1 cellular context compared by ENCODE assay signal in the genomic region with DNA sequence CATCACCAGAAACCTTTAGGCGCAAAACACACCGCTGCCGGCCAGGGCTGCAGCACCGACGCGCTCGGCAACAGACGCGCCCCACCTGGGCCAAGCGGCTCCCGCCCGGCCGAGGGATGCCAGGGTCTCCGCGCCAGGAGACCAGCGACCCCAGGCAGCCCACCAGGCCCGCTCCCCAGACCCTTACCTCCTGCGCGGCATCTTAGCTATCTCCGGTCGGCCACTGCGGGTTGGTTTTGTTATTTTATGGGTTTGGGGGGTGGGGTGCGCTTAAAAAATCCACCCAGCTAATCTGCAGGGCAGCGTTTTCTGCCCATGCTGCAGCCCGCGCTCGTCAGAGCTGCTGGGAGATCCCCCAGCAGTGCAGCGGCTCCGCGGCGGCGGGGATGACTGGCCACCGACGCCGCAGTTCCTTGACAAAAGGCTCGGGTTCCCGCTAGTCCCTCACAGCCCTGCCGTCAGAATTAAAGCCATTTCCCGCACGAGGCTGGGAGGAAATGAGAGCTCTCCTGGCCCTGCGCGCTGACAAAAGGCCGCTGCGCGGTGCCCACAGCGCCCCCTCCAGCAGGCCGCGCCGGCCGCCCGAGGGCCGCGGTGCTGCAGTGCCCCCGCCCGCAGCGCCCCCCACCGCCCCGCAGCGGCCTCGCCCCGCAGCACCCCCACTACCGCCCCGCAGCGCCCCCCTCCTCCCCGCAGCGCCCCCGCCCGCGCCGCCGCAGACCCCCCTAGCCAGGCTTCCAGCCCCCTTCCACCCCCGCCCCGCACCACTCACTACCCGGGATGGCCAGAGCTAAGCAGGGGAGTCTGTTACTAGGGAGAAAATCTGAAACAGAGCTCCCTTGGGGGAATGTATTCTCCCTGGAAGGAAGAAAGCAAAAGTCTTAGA.
TF ChIP-seq lines count a peak whose summit lies in the region.

A gene with protein sequence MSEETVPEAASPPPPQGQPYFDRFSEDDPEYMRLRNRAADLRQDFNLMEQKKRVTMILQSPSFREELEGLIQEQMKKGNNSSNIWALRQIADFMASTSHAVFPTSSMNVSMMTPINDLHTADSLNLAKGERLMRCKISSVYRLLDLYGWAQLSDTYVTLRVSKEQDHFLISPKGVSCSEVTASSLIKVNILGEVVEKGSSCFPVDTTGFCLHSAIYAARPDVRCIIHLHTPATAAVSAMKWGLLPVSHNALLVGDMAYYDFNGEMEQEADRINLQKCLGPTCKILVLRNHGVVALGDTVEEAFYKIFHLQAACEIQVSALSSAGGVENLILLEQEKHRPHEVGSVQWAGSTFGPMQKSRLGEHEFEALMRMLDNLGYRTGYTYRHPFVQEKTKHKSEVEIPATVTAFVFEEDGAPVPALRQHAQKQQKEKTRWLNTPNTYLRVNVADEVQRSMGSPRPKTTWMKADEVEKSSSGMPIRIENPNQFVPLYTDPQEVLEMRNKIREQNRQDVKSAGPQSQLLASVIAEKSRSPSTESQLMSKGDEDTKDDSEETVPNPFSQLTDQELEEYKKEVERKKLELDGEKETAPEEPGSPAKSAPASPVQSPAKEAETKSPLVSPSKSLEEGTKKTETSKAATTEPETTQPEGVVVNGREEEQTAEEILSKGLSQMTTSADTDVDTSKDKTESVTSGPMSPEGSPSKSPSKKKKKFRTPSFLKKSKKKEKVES (minus strand): TSS at position 502 of the 886 bp plus-strand sequence. CDS start 61,792 bp downstream, outside the sequence.

TF ChIP-seq in K562, 482 proteins besides CTCF, POLR2A, EP300 and RAD21 (continued from another document and continues in another):
- TF ChIP-seq, protein P1, sequence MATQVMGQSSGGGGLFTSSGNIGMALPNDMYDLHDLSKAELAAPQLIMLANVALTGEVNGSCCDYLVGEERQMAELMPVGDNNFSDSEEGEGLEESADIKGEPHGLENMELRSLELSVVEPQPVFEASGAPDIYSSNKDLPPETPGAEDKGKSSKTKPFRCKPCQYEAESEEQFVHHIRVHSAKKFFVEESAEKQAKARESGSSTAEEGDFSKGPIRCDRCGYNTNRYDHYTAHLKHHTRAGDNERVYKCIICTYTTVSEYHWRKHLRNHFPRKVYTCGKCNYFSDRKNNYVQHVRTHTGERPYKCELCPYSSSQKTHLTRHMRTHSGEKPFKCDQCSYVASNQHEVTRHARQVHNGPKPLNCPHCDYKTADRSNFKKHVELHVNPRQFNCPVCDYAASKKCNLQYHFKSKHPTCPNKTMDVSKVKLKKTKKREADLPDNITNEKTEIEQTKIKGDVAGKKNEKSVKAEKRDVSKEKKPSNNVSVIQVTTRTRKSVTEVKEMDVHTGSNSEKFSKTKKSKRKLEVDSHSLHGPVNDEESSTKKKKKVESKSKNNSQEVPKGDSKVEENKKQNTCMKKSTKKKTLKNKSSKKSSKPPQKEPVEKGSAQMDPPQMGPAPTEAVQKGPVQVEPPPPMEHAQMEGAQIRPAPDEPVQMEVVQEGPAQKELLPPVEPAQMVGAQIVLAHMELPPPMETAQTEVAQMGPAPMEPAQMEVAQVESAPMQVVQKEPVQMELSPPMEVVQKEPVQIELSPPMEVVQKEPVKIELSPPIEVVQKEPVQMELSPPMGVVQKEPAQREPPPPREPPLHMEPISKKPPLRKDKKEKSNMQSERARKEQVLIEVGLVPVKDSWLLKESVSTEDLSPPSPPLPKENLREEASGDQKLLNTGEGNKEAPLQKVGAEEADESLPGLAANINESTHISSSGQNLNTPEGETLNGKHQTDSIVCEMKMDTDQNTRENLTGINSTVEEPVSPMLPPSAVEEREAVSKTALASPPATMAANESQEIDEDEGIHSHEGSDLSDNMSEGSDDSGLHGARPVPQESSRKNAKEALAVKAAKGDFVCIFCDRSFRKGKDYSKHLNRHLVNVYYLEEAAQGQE (CRISPR knock-in tag; IDR thresholded peaks at IDR 0.05; ENCODE audit: low read depth) = no peak
- no peak for TF ChIP-seq SMAD1 (IDR thresholded peaks at IDR 0.05; ENCODE audit: low read depth, low read length, partially characterized antibody)
- TF ChIP-seq, protein P2, sequence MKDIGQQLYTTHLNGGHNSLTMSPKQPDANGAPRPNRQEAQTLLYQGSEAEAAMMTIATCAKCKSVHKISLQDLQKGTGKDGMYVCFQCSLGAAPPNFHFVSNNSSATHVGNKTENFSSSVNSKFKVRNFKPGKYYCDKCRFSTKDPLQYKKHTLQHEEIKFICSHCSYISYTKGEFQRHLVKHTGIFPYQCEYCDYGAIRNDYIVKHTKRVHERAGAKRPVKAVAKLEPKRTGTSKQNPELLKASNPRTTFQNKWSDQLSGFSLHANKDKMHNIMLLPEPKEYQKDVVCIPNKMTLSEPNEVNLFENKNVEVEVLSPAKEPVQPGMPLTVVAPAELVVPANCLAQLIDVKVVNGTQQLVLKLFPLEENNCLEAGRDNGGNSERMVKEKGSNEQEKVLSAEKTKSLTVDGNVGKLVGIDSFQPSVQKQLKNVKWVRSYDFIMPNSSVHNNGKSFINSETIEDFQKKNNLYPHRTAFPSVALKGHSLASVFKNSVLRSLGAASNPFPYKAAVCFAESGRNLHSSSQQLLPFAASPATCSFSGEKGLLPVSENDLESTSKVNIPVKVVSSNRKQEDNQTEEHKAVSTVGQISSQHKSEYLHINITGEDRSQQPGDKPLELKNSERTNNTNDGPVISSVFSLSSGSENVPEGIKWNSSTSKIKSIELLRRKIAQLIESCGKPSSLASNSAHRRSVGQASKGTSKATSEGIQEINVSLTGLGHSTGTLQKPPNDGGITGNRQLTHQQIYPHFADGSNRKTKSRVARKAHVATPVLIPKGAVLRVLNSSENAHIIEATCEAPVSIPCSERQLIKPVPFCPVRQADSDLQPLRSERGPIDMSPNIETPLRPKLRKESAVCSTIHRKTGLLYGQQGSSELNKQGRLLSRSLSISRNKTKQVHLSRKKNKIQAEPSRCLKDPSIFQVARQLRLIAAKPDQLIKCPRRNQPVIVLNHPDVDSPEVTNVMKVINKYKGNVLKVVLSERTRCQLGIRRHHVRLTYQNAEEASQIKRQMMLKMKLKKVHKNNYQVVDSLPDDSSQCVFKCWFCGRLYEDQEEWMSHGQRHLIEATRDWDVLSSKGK (CRISPR knock-in tag; IDR thresholded peaks at IDR 0.05) = no peak
- TF ChIP-seq, protein P3, sequence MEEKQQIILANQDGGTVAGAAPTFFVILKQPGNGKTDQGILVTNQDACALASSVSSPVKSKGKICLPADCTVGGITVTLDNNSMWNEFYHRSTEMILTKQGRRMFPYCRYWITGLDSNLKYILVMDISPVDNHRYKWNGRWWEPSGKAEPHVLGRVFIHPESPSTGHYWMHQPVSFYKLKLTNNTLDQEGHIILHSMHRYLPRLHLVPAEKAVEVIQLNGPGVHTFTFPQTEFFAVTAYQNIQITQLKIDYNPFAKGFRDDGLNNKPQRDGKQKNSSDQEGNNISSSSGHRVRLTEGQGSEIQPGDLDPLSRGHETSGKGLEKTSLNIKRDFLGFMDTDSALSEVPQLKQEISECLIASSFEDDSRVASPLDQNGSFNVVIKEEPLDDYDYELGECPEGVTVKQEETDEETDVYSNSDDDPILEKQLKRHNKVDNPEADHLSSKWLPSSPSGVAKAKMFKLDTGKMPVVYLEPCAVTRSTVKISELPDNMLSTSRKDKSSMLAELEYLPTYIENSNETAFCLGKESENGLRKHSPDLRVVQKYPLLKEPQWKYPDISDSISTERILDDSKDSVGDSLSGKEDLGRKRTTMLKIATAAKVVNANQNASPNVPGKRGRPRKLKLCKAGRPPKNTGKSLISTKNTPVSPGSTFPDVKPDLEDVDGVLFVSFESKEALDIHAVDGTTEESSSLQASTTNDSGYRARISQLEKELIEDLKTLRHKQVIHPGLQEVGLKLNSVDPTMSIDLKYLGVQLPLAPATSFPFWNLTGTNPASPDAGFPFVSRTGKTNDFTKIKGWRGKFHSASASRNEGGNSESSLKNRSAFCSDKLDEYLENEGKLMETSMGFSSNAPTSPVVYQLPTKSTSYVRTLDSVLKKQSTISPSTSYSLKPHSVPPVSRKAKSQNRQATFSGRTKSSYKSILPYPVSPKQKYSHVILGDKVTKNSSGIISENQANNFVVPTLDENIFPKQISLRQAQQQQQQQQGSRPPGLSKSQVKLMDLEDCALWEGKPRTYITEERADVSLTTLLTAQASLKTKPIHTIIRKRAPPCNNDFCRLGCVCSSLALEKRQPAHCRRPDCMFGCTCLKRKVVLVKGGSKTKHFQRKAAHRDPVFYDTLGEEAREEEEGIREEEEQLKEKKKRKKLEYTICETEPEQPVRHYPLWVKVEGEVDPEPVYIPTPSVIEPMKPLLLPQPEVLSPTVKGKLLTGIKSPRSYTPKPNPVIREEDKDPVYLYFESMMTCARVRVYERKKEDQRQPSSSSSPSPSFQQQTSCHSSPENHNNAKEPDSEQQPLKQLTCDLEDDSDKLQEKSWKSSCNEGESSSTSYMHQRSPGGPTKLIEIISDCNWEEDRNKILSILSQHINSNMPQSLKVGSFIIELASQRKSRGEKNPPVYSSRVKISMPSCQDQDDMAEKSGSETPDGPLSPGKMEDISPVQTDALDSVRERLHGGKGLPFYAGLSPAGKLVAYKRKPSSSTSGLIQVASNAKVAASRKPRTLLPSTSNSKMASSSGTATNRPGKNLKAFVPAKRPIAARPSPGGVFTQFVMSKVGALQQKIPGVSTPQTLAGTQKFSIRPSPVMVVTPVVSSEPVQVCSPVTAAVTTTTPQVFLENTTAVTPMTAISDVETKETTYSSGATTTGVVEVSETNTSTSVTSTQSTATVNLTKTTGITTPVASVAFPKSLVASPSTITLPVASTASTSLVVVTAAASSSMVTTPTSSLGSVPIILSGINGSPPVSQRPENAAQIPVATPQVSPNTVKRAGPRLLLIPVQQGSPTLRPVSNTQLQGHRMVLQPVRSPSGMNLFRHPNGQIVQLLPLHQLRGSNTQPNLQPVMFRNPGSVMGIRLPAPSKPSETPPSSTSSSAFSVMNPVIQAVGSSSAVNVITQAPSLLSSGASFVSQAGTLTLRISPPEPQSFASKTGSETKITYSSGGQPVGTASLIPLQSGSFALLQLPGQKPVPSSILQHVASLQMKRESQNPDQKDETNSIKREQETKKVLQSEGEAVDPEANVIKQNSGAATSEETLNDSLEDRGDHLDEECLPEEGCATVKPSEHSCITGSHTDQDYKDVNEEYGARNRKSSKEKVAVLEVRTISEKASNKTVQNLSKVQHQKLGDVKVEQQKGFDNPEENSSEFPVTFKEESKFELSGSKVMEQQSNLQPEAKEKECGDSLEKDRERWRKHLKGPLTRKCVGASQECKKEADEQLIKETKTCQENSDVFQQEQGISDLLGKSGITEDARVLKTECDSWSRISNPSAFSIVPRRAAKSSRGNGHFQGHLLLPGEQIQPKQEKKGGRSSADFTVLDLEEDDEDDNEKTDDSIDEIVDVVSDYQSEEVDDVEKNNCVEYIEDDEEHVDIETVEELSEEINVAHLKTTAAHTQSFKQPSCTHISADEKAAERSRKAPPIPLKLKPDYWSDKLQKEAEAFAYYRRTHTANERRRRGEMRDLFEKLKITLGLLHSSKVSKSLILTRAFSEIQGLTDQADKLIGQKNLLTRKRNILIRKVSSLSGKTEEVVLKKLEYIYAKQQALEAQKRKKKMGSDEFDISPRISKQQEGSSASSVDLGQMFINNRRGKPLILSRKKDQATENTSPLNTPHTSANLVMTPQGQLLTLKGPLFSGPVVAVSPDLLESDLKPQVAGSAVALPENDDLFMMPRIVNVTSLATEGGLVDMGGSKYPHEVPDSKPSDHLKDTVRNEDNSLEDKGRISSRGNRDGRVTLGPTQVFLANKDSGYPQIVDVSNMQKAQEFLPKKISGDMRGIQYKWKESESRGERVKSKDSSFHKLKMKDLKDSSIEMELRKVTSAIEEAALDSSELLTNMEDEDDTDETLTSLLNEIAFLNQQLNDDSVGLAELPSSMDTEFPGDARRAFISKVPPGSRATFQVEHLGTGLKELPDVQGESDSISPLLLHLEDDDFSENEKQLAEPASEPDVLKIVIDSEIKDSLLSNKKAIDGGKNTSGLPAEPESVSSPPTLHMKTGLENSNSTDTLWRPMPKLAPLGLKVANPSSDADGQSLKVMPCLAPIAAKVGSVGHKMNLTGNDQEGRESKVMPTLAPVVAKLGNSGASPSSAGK (IDR thresholded peaks at IDR 0.05) = peak; percentile 82
- TF ChIP-seq, protein P4, sequence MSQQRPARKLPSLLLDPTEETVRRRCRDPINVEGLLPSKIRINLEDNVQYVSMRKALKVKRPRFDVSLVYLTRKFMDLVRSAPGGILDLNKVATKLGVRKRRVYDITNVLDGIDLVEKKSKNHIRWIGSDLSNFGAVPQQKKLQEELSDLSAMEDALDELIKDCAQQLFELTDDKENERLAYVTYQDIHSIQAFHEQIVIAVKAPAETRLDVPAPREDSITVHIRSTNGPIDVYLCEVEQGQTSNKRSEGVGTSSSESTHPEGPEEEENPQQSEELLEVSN (IDR thresholded peaks at IDR 0.05; ENCODE audit: borderline replicate concordance in 1 of 2, extremely low read depth in 1 of 2, insufficient read depth in 1 of 2, insufficient read length in 1 of 2, low read depth in 1 of 2, low read length in 1 of 2, poor library complexity in 1 of 2, severe bottlenecking in 1 of 2) = peak in 1 of 2 experiments; percentile 85
- no peak for TF ChIP-seq ZNF589 (CRISPR knock-in tag; IDR thresholded peaks at IDR 0.05; ENCODE audit: low read depth)
- TF ChIP-seq, protein P5, sequence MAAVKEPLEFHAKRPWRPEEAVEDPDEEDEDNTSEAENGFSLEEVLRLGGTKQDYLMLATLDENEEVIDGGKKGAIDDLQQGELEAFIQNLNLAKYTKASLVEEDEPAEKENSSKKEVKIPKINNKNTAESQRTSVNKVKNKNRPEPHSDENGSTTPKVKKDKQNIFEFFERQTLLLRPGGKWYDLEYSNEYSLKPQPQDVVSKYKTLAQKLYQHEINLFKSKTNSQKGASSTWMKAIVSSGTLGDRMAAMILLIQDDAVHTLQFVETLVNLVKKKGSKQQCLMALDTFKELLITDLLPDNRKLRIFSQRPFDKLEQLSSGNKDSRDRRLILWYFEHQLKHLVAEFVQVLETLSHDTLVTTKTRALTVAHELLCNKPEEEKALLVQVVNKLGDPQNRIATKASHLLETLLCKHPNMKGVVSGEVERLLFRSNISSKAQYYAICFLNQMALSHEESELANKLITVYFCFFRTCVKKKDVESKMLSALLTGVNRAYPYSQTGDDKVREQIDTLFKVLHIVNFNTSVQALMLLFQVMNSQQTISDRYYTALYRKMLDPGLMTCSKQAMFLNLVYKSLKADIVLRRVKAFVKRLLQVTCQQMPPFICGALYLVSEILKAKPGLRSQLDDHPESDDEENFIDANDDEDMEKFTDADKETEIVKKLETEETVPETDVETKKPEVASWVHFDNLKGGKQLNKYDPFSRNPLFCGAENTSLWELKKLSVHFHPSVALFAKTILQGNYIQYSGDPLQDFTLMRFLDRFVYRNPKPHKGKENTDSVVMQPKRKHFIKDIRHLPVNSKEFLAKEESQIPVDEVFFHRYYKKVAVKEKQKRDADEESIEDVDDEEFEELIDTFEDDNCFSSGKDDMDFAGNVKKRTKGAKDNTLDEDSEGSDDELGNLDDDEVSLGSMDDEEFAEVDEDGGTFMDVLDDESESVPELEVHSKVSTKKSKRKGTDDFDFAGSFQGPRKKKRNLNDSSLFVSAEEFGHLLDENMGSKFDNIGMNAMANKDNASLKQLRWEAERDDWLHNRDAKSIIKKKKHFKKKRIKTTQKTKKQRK (IDR thresholded peaks at IDR 0.05; ENCODE audit: borderline replicate concordance, low read depth, low read length) = no peak
- peak; percentile 58 for TF ChIP-seq ZFX (CRISPR knock-in tag; IDR thresholded peaks at IDR 0.05)
- TF ChIP-seq SMARCB1 (IDR thresholded peaks at IDR 0.05; ENCODE audit: insufficient read length, low read depth) = no peak
- 0 out of 2 replicates have a peak, but pooled peaks have one; percentile 14 for TF ChIP-seq SMC3 (conservative IDR thresholded peaks at IDR 0.05; ENCODE audit: insufficient read depth, low read depth, low read length)
- TF ChIP-seq C11orf30 (IDR thresholded peaks at IDR 0.05; ENCODE audit: low read depth) = no peak
- TF ChIP-seq, protein P6, sequence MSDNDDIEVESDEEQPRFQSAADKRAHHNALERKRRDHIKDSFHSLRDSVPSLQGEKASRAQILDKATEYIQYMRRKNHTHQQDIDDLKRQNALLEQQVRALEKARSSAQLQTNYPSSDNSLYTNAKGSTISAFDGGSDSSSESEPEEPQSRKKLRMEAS (CRISPR knock-in tag; IDR thresholded peaks at IDR 0.05) = no peak
- TF ChIP-seq RBFOX2 (IDR thresholded peaks at IDR 0.05; ENCODE audit: low read depth, low read length) = peak; percentile 78
- TF ChIP-seq ERF (CRISPR knock-in tag; IDR thresholded peaks at IDR 0.05) = no peak
- no peak for TF ChIP-seq KAT8 (IDR thresholded peaks at IDR 0.05; ENCODE audit: low read depth)
